ENCODE assay signal across 39 cellular contexts in genomic region chr4:30667919-30668318, GRCh38. TPM values are rescaled to one million over a fixed set of nuclear protein-coding genes. Genes with fewer than 3 reads are reported as not detected.
"Had no signal": no experiment of that assay in that cellular context is flagged by ENCODE, and none has a peak within 500 bp of the region (broad histone marks: within the 10 kb centered on the region; RNA-seq: fewer than 3 reads in every experiment).

No MANE protein-coding gene starts in this region.

- FAIRE-seq: bronchial epithelial cell, TTC549 had no signal

- H3K4me1 Mint-ChIP-seq: activated B cell treated with CpG ODN at 0.5 μM for 24 hours; activated CD4-positive, alpha-beta T cell treated with anti-CD3 and anti-CD28 coated beads, Interleukin-2, amount 10 ng/mL, durations not matched to agents 24 days and 14 days; activated naive CD4-positive, alpha-beta T cell treated with anti-CD3 and anti-CD28 coated beads, Interleukin-2, amount 10 ng/mL, durations not matched to agents 7 days and 5 days; activated naive CD4-positive, alpha-beta T cell treated with anti-CD3 and anti-CD28 coated beads, Interleukin-2, amount 50 U/mL, for 24 hours; activated naive CD8-positive, alpha-beta T cell treated with anti-CD3 and anti-CD28 coated beads, Interleukin-2, amount 10 ng/mL, durations not matched to agents 7 days and 5 days; activated naive CD8-positive, alpha-beta T cell treated with anti-CD3 and anti-CD28 coated beads, Interleukin-2, amount 50 U/mL, for 24 hours; brain; central memory CD8-positive, alpha-beta T cell; T-cell had no signal

- DNase-seq: activated B cell treated with CpG ODN at 0.5 μM for 24 hours; activated CD4-positive, alpha-beta memory T cell treated with anti-CD3 and anti-CD28 coated beads for 36 hours; activated CD4-positive, alpha-beta T cell treated with anti-CD3 and anti-CD28 coated beads for 4 hours; activated CD4-positive, alpha-beta T cell treated with anti-CD3 and anti-CD28 coated beads, Interleukin-2, amount 10 ng/mL, durations not matched to agents 24 days and 14 days; activated CD4-positive, alpha-beta T cell treated with anti-CD3 and anti-CD28 coated beads, Interleukin-2, amount 50 U/mL, for 1 hour; activated CD4-positive, alpha-beta T cell treated with anti-CD3 and anti-CD28 coated beads, Interleukin-2, amount 50 U/mL, for 4 hours; activated CD4-positive, CD25-positive, alpha-beta regulatory T cell treated with anti-CD3 and anti-CD28 coated beads, Interleukin-2, amount 50 U/mL, for 72 hours; activated CD8-positive, alpha-beta memory T cell treated with anti-CD3 and anti-CD28 coated beads, Interleukin-2, amount 50 U/mL, for 4 hours; activated CD8-positive, alpha-beta T cell treated with anti-CD3 and anti-CD28 coated beads for 36 hours; activated effector memory CD4-positive, alpha-beta T cell treated with Interleukin-2 at 50 U/mL for 16 hours; activated gamma-delta T cell; activated naive CD4-positive, alpha-beta T cell treated with anti-CD3 and anti-CD28 coated beads, Interleukin-2, amount 10 ng/mL, durations not matched to agents 7 days and 5 days; activated naive CD4-positive, alpha-beta T cell treated with Interleukin-2 at 50 U/mL for 16 hours; activated naive CD8-positive, alpha-beta T cell treated with anti-CD3 and anti-CD28 coated beads, Interleukin-2, amount 10 ng/mL, durations not matched to agents 7 days and 5 days; activated naive CD8-positive, alpha-beta T cell treated with anti-CD3 and anti-CD28 coated beads, Interleukin-2, amount 50 U/mL, for 24 hours; activated T-cell treated with anti-CD3 and anti-CD28 coated beads for 4 hours; activated T-cell treated with anti-CD3 and anti-CD28 coated beads, Interleukin-2, amount 50 U/mL, for 1 hour; activated T-cell treated with anti-CD3 and anti-CD28 coated beads, Interleukin-2, amount 50 U/mL, for 4 hours; activated T-cell treated with anti-CD3 and anti-CD28 coated beads, Interleukin-2, amount 50 U/mL, for 72 hours; amygdala; anterior cingulate cortex; caudate nucleus; cerebellar nuclear complex; T-cell; T-helper 2 cell; T-helper 9 cell had no signal

- ATAC-seq: activated CD8-positive, alpha-beta T cell treated with anti-CD3 and anti-CD28 coated beads for 36 hours; activated naive CD8-positive, alpha-beta T cell treated with anti-CD3 and anti-CD28 coated beads, Interleukin-2, amount 50 U/mL, for 24 hours; activated T-cell treated with anti-CD3 and anti-CD28 coated beads, Interleukin-2, amount 50 U/mL, for 4 hours; activated T-cell treated with anti-CD3 and anti-CD28 coated beads, Interleukin-2, amount 50 U/mL, for 72 hours; T-cell had no signal

- H3K36me3 Mint-ChIP-seq: activated CD4-positive, alpha-beta memory T cell treated with anti-CD3 and anti-CD28 coated beads for 36 hours; activated naive CD4-positive, alpha-beta T cell treated with anti-CD3 and anti-CD28 coated beads, Interleukin-2, amount 10 ng/mL, durations not matched to agents 7 days and 5 days; activated naive CD4-positive, alpha-beta T cell treated with anti-CD3 and anti-CD28 coated beads, Interleukin-2, amount 50 U/mL, for 24 hours; activated naive CD8-positive, alpha-beta T cell; activated naive CD8-positive, alpha-beta T cell treated with anti-CD3 and anti-CD28 coated beads, Interleukin-2, amount 10 ng/mL, durations not matched to agents 7 days and 5 days; brain; T-cell had no signal

- H3K9me3 Mint-ChIP-seq: activated B cell treated with CpG ODN at 0.5 μM for 24 hours; activated CD4-positive, alpha-beta memory T cell treated with anti-CD3 and anti-CD28 coated beads for 36 hours; activated CD4-positive, alpha-beta T cell treated with anti-CD3 and anti-CD28 coated beads, Interleukin-2, amount 10 ng/mL, durations not matched to agents 24 days and 14 days; activated naive CD4-positive, alpha-beta T cell treated with anti-CD3 and anti-CD28 coated beads, Interleukin-2, amount 10 ng/mL, durations not matched to agents 7 days and 5 days; activated naive CD8-positive, alpha-beta T cell treated with anti-CD3 and anti-CD28 coated beads, Interleukin-2, amount 10 ng/mL, durations not matched to agents 7 days and 5 days; activated naive CD8-positive, alpha-beta T cell treated with anti-CD3 and anti-CD28 coated beads, Interleukin-2, amount 50 U/mL, for 24 hours; activated T-helper 2 cell treated with anti-CD3 and anti-CD28 coated beads, Interferon-gamma antibody, Interleukin-2, Interleukin-4, amounts not matched to agents 10 μg/mL and 5 μg/mL and 100 μg/mL, durations not matched to agents 14 hours and 24 hours and 36 hours; brain; T-helper 1 cell treated with Interleukin-12 subunit alpha and Interleukin-12 subunit beta and Interleukin-4 antibody, amounts not matched to agents 30 μg/mL and 1 μg/mL, for 36 hours had no signal

- H3K27ac Mint-ChIP-seq: activated B cell treated with CpG ODN at 0.5 μM for 24 hours; activated CD4-positive, alpha-beta memory T cell treated with anti-CD3 and anti-CD28 coated beads for 36 hours; activated CD4-positive, alpha-beta T cell treated with anti-CD3 and anti-CD28 coated beads, Interleukin-2, amount 10 ng/mL, durations not matched to agents 24 days and 14 days; activated CD8-positive, alpha-beta T cell treated with anti-CD3 and anti-CD28 coated beads for 36 hours; activated naive CD4-positive, alpha-beta T cell treated with anti-CD3 and anti-CD28 coated beads, Interleukin-2, amount 10 ng/mL, durations not matched to agents 7 days and 5 days; activated naive CD4-positive, alpha-beta T cell treated with anti-CD3 and anti-CD28 coated beads, Interleukin-2, amount 50 U/mL, for 24 hours; activated naive CD8-positive, alpha-beta T cell; activated naive CD8-positive, alpha-beta T cell treated with anti-CD3 and anti-CD28 coated beads, Interleukin-2, amount 10 ng/mL, durations not matched to agents 7 days and 5 days; activated naive CD8-positive, alpha-beta T cell treated with anti-CD3 and anti-CD28 coated beads, Interleukin-2, amount 50 U/mL, for 24 hours; activated T-cell treated with anti-CD3 and anti-CD28 coated beads, Interleukin-2, amount 50 U/mL, for 72 hours; activated T-helper 2 cell treated with anti-CD3 and anti-CD28 coated beads, Interferon-gamma antibody, Interleukin-2, Interleukin-4, amounts not matched to agents 10 μg/mL and 5 μg/mL and 100 μg/mL, durations not matched to agents 14 hours and 24 hours and 36 hours; brain; T-cell; T-helper 1 cell treated with Interleukin-12 subunit alpha and Interleukin-12 subunit beta and Interleukin-4 antibody, amounts not matched to agents 30 μg/mL and 1 μg/mL, for 36 hours; T-helper 2 cell treated with Interferon-gamma antibody and Interleukin-4, amounts not matched to agents 5 μg/mL and 100 μg/mL, for 36 hours had no signal

- H3K4me1 ChIP-seq: ascending aorta had no signal

- H3K4me3 ChIP-seq: ascending aorta, cardiac muscle cell had no signal

- H3K27me3 Mint-ChIP-seq: activated B cell treated with CpG ODN at 0.5 μM for 24 hours; activated CD4-positive, alpha-beta memory T cell treated with anti-CD3 and anti-CD28 coated beads for 36 hours; activated CD4-positive, alpha-beta T cell treated with anti-CD3 and anti-CD28 coated beads, Interleukin-2, amount 10 ng/mL, durations not matched to agents 24 days and 14 days; activated CD8-positive, alpha-beta T cell treated with anti-CD3 and anti-CD28 coated beads for 36 hours; activated naive CD4-positive, alpha-beta T cell treated with anti-CD3 and anti-CD28 coated beads, Interleukin-2, amount 10 ng/mL, durations not matched to agents 7 days and 5 days; activated naive CD4-positive, alpha-beta T cell treated with anti-CD3 and anti-CD28 coated beads, Interleukin-2, amount 50 U/mL, for 24 hours; activated naive CD8-positive, alpha-beta T cell; activated naive CD8-positive, alpha-beta T cell treated with anti-CD3 and anti-CD28 coated beads, Interleukin-2, amount 10 ng/mL, durations not matched to agents 7 days and 5 days; activated naive CD8-positive, alpha-beta T cell treated with anti-CD3 and anti-CD28 coated beads, Interleukin-2, amount 50 U/mL, for 24 hours; brain; central memory CD8-positive, alpha-beta T cell; T-cell had no signal

- H3K9me3 ChIP-seq: ascending aorta had no signal

- H3K27ac ChIP-seq: ascending aorta, cardiac muscle cell, VCaP had no signal

- H3K4me3 Mint-ChIP-seq: activated B cell treated with CpG ODN at 0.5 μM for 24 hours; activated CD4-positive, alpha-beta memory T cell treated with anti-CD3 and anti-CD28 coated beads for 36 hours; activated CD4-positive, alpha-beta T cell treated with anti-CD3 and anti-CD28 coated beads, Interleukin-2, amount 10 ng/mL, durations not matched to agents 24 days and 14 days; activated CD8-positive, alpha-beta T cell treated with anti-CD3 and anti-CD28 coated beads for 36 hours; activated naive CD4-positive, alpha-beta T cell treated with anti-CD3 and anti-CD28 coated beads, Interleukin-2, amount 10 ng/mL, durations not matched to agents 7 days and 5 days; activated naive CD4-positive, alpha-beta T cell treated with anti-CD3 and anti-CD28 coated beads, Interleukin-2, amount 50 U/mL, for 24 hours; activated naive CD8-positive, alpha-beta T cell; activated naive CD8-positive, alpha-beta T cell treated with anti-CD3 and anti-CD28 coated beads, Interleukin-2, amount 10 ng/mL, durations not matched to agents 7 days and 5 days; activated naive CD8-positive, alpha-beta T cell treated with anti-CD3 and anti-CD28 coated beads, Interleukin-2, amount 50 U/mL, for 24 hours; activated T-cell treated with anti-CD3 and anti-CD28 coated beads, Interleukin-2, amount 50 U/mL, for 4 hours; activated T-cell treated with anti-CD3 and anti-CD28 coated beads, Interleukin-2, amount 50 U/mL, for 72 hours; brain; central memory CD8-positive, alpha-beta T cell; T-cell; T-helper 1 cell treated with Interleukin-12 subunit alpha and Interleukin-12 subunit beta and Interleukin-4 antibody, amounts not matched to agents 30 μg/mL and 1 μg/mL, for 36 hours; T-helper 2 cell treated with Interferon-gamma antibody and Interleukin-4, amounts not matched to agents 5 μg/mL and 100 μg/mL, for 36 hours had no signal

- H3K27me3 ChIP-seq: ascending aorta, cardiac muscle cell had no signal

- H3K36me3 ChIP-seq: ascending aorta, cardiac muscle cell had no signal

RNA-seq across cellular contexts. Expression of gene PCDH7, which starts 52.2 kb away (rescaled TPM):
- total RNA-seq: activated B cell treated with CpG ODN at 0.5 μM for 24 hours; activated CD4-positive, alpha-beta memory T cell treated with anti-CD3 and anti-CD28 coated beads for 36 hours; activated CD4-positive, alpha-beta T cell treated with anti-CD3 and anti-CD28 coated beads, Interleukin-2, amount 10 ng/mL, durations not matched to agents 24 days and 14 days; activated CD8-positive, alpha-beta memory T cell treated with anti-CD3 and anti-CD28 coated beads for 36 hours; activated CD8-positive, alpha-beta T cell treated with anti-CD3 and anti-CD28 coated beads for 36 hours; activated naive CD8-positive, alpha-beta T cell treated with anti-CD3 and anti-CD28 coated beads, Interleukin-2, amount 10 ng/mL, durations not matched to agents 7 days and 5 days; activated T-cell treated with anti-CD3 and anti-CD28 coated beads, Interleukin-2, amount 50 U/mL, for 72 hours; activated T-helper 2 cell treated with anti-CD3 and anti-CD28 coated beads, Interferon-gamma antibody, Interleukin-2, Interleukin-4, amounts not matched to agents 10 μg/mL and 5 μg/mL and 100 μg/mL, durations not matched to agents 14 hours and 24 hours and 36 hours had no signal
